20 cellular contexts compared by ENCODE assay signal in the genomic region with DNA sequence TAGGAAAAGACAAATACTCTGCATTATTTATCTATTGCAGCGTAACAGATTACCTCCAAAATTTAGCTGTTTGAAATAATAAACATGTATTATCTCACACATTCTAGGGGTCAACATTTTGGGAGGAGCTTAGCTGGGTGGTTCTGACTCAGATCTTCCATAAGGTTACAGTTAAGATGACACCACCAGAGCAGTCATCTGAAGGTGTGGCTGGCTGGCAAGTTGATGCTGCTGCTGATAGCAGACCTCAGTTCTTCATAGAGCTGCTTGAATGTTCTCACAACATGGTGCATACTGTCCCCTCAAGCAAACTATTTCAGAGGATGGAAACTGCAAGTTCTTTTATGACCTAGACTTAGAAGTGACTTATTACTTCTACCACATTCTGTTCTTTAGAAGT.
"Had no signal": no experiment of that assay in that cellular context is flagged by ENCODE, and none has a peak within 500 bp of the region (broad histone marks: within the 10 kb centered on the region; RNA-seq: fewer than 3 reads in every experiment).

No MANE protein-coding gene starts in this region.

- ATAC-seq: effector memory CD8-positive, alpha-beta T cell; gastroesophageal sphincter; left cardiac atrium; natural killer cell treated with Interleukin-12 subunit alpha and Interleukin-12 subunit beta and Interleukin-15 and Interleukin-18, amount 100 ng/mL, for 72 hours; T-cell had no signal

- H3K4me1 Mint-ChIP-seq: activated naive CD4-positive, alpha-beta T cell treated with anti-CD3 and anti-CD28 coated beads, Interleukin-2, amount 50 U/mL, for 24 hours; T-cell had no signal

- H3K4me3 Mint-ChIP-seq: activated naive CD4-positive, alpha-beta T cell treated with anti-CD3 and anti-CD28 coated beads, Interleukin-2, amount 50 U/mL, for 24 hours; effector memory CD8-positive, alpha-beta T cell; natural killer cell treated with Interleukin-12 subunit alpha and Interleukin-12 subunit beta and Interleukin-15 and Interleukin-18, amount 100 ng/mL, for 72 hours; T-cell had no signal

- H3K9me3 Mint-ChIP-seq: activated naive CD4-positive, alpha-beta T cell treated with anti-CD3 and anti-CD28 coated beads, Interleukin-2, amount 50 U/mL, for 24 hours; effector memory CD8-positive, alpha-beta T cell; natural killer cell treated with Interleukin-12 subunit alpha and Interleukin-12 subunit beta and Interleukin-15 and Interleukin-18, amount 100 ng/mL, for 72 hours; T-cell had no signal

- H3K36me3 Mint-ChIP-seq: activated naive CD4-positive, alpha-beta T cell treated with anti-CD3 and anti-CD28 coated beads, Interleukin-2, amount 50 U/mL, for 24 hours; natural killer cell treated with Interleukin-12 subunit alpha and Interleukin-12 subunit beta and Interleukin-15 and Interleukin-18, amount 100 ng/mL, for 72 hours; T-cell had no signal

- H3K27ac Mint-ChIP-seq: activated naive CD4-positive, alpha-beta T cell treated with anti-CD3 and anti-CD28 coated beads, Interleukin-2, amount 50 U/mL, for 24 hours; effector memory CD8-positive, alpha-beta T cell; natural killer cell treated with Interleukin-12 subunit alpha and Interleukin-12 subunit beta and Interleukin-15 and Interleukin-18, amount 100 ng/mL, for 72 hours; T-cell had no signal

- DNase-seq: activated CD4-positive, alpha-beta T cell treated with anti-CD3 and anti-CD28 coated beads, Interleukin-2, amount 50 U/mL, for 48 hours; activated CD4-positive, CD25-positive, alpha-beta regulatory T cell treated with anti-CD3 and anti-CD28 coated beads, Interleukin-2, amount 50 U/mL, for 72 hours; activated gamma-delta T cell; adrenal gland; brain microvascular endothelial cell; central memory CD4-positive, alpha-beta T cell; effector memory CD8-positive, alpha-beta T cell; head of caudate nucleus; islet precursor cell; left cardiac atrium; ovary; stimulated activated CD4-positive, alpha-beta T cell treated with anti-CD3 and anti-CD28 coated beads, Interleukin-4, amount 100 ng/mL, for 4 hours; stomach; T-cell; transverse colon; uterus; WERI-Rb-1 had no signal
